In the genomic region with DNA sequence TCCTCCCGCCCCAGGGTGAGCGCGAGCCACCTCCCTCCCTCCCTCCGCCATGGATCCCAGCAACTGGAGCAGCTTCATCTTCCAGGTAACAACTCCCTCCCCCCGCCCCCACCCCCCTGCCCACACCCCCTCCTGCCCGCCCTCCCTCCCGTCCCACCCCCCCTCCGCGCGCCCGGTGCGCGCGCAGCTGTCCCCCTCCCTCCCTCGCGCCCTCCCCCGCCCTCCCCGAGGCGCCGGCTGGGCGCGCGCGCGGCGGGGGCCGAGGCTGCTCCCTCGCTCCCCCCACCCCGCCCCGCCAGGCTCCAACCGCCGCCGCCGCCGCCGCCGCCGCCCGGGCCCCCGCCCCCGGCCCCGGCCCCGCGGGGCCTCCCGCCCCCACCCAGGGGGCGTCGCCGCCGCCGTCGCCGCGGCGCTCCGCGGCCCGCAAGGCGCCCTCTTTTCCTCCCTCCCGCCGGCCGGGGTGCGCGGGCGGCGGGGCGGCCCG, we compare ENCODE assay signal across 8 cellular contexts. TPM values are rescaled to one million over a fixed set of nuclear protein-coding genes. Genes with fewer than 3 reads are reported as not detected.
DNase-seq lines count a peak whose midpoint lies in the region; ATAC-seq and TF ChIP-seq lines count a peak whose summit lies in the region.

Gene MAZ (plus strand): TSS at position 434 of the 484 bp plus-strand sequence. CDS start 173 bp downstream, outside the sequence.

- peak; percentile 90 for DNase-seq in SK-N-SH
- DNase-seq in NCI-H1436 (lab: John Stamatoyannopoulos, UW) = peak; percentile 93
- DNase-seq in activated T-helper 1 cell treated with anti-CD3 and anti-CD28 coated beads, Interleukin-12 subunit alpha, Interleukin-12 subunit beta, Interleukin-2, Interleukin-4 antibody, amounts not matched to agents 30 ng/mL and 10 ng/mL and 1 ng/mL, durations not matched to agents 14 hours and 24 hours and 36 hours (ENCODE audit: low spot score) = peak; percentile 67
- DNase-seq in fibroblast of the aortic adventitia (ENCODE audit: low read depth) = no peak

- H3K4me1 ChIP-seq in SK-N-SH (ENCODE audit: control insufficient read depth in 1 of 2, insufficient read depth in 2 of 2, low read depth in 1 of 2, low read length in 1 of 2) = peaks cover 25 to 42% of the 10 kb centered on the region in 2 experiments
- peaks cover 43% of the 10 kb centered on the region for H3K4me1 ChIP-seq in neuron (ENCODE audit: insufficient read depth, low read length)

- intact Hi-C loops in activated T-helper 1 cell treated with anti-CD3 and anti-CD28 coated beads, Interleukin-12 subunit alpha, Interleukin-12 subunit beta, Interleukin-2, Interleukin-4 antibody, amounts not matched to agents 30 ng/mL and 10 ng/mL and 1 ng/mL, durations not matched to agents 14 hours and 24 hours and 36 hours (cut with micrococcal nuclease) = loop anchor here (5.0 kb wide), 9 partner anchors 59 to 984 kb away; partner anchors contain the start of genes ALDOA, ATXN2L, C16orf54 and C16orf92

- H3K9me2 ChIP-seq in SK-N-SH = no peaks in the 10 kb centered on the region

- H3K4me3 ChIP-seq in SK-N-SH (ENCODE audit: low read depth in 2 of 2, low read length in 1 of 2) = peak within 1 kb of the TSS; percentile 76 to 88
- H3K4me3 ChIP-seq in fibroblast of the aortic adventitia (ENCODE audit: low read depth, low read length) = peak within 1 kb of the TSS; percentile 93
- H3K4me3 ChIP-seq in neuron (ENCODE audit: low read length) = peak within 1 kb of the TSS; percentile 78

- CTCF ChIA-PET in SK-N-SH (lab: Yijun Ruan, JAX) = interaction anchor here (1.3 to 2.5 kb wide), 3 partner anchors 10 to 49 kb away, joined by 3 to 10 read pairs (median 3); no protein-coding TSS in a partner anchor

- 3% methylated on average over 21 of the region's 67 CpGs for WGBS in SK-N-SH (ENCODE audit: low lambda C conversion rate)

- TF ChIP-seq CTCF in SK-N-SH (IDR thresholded peaks at IDR 0.05) (no peak), fibroblast of the aortic adventitia (IDR thresholded peaks at IDR 0.05; ENCODE audit: insufficient read depth, low read length) (no peak)

- H3K9ac ChIP-seq in SK-N-SH = peak within 1 kb of the TSS; percentile 95

- TF ChIP-seq RAD21 in SK-N-SH (IDR thresholded peaks at IDR 0.05; ENCODE audit: low read length) = no peak

- POLR2A ChIA-PET in SK-N-SH (lab: Yijun Ruan, JAX) = interaction anchor here (0.6 to 1.3 kb wide), 4 partner anchors 10 to 42 kb away, joined by 3 to 5 read pairs (median 4); partner anchors contain the start of gene PAGR1

- H3K27ac Mint-ChIP-seq in activated T-helper 1 cell treated with anti-CD3 and anti-CD28 coated beads, Interleukin-12 subunit alpha, Interleukin-12 subunit beta, Interleukin-2, Interleukin-4 antibody, amounts not matched to agents 30 ng/mL and 10 ng/mL and 1 ng/mL, durations not matched to agents 14 hours and 24 hours and 36 hours = peak within 1 kb of the TSS; percentile 100

- H3F3A ChIP-seq in SK-N-SH (replicated peaks; ENCODE audit: insufficient read depth) = peaks cover 49% of the 10 kb centered on the region

- H3K4me2 ChIP-seq in SK-N-SH = peak within 1 kb of the TSS; percentile 97

- H3K36me3 Mint-ChIP-seq in activated T-helper 1 cell treated with anti-CD3 and anti-CD28 coated beads, Interleukin-12 subunit alpha, Interleukin-12 subunit beta, Interleukin-2, Interleukin-4 antibody, amounts not matched to agents 30 ng/mL and 10 ng/mL and 1 ng/mL, durations not matched to agents 14 hours and 24 hours and 36 hours (ENCODE audit: low read depth) = peaks cover 50% of the 10 kb centered on the region

- peaks cover 36% of the 10 kb centered on the region for H3K79me2 ChIP-seq in SK-N-SH (ENCODE audit: insufficient read depth)

- no peaks in the 10 kb centered on the region for H3K27me3 ChIP-seq in SK-N-SH (ENCODE audit: insufficient read depth)
- H3K27me3 ChIP-seq in neuron (ENCODE audit: insufficient read depth, low read length) = no peaks in the 10 kb centered on the region

- peaks cover 15% of the 10 kb centered on the region for H4K20me1 ChIP-seq in SK-N-SH (ENCODE audit: insufficient read depth)

- H3K4me1 Mint-ChIP-seq in activated T-helper 1 cell treated with anti-CD3 and anti-CD28 coated beads, Interleukin-12 subunit alpha, Interleukin-12 subunit beta, Interleukin-2, Interleukin-4 antibody, amounts not matched to agents 30 ng/mL and 10 ng/mL and 1 ng/mL, durations not matched to agents 14 hours and 24 hours and 36 hours (ENCODE audit: low read depth) = peaks cover 48% of the 10 kb centered on the region

- TF ChIP-seq EP300 in SK-N-SH (IDR thresholded peaks at IDR 0.05; ENCODE audit: borderline replicate concordance in 1 of 2, low read depth in 1 of 2, low read length in 1 of 2) = no peak

- H3K9me3 ChIP-seq in SK-N-SH (no peaks in the 10 kb centered on the region), neuron (ENCODE audit: low read length) (no peaks in the 10 kb centered on the region)

- H2AFZ ChIP-seq in SK-N-SH (ENCODE audit: low read depth) (no peak within 1 kb of the TSS), neuron (ENCODE audit: low read depth, low read length) (no peak within 1 kb of the TSS)

- peak within 1 kb of the TSS; percentile 89 to 93 for H3K27ac ChIP-seq in SK-N-SH (ENCODE audit: low read depth in 2 of 2, low read length in 1 of 2)

- ATAC-seq in SK-N-SH treated with all-trans-retinoic acid at 6 μM for 48 hours (no peak), HG03457 (IDR thresholded peaks at IDR 0.05; ENCODE audit: unreplicated experiment) (no peak), HG02938 (IDR thresholded peaks at IDR 0.05; ENCODE audit: unreplicated experiment) (no peak)

- H3K4me3 Mint-ChIP-seq in activated T-helper 1 cell treated with anti-CD3 and anti-CD28 coated beads, Interleukin-12 subunit alpha, Interleukin-12 subunit beta, Interleukin-2, Interleukin-4 antibody, amounts not matched to agents 30 ng/mL and 10 ng/mL and 1 ng/mL, durations not matched to agents 14 hours and 24 hours and 36 hours = peak within 1 kb of the TSS; percentile 100

- H3K36me3 ChIP-seq in SK-N-SH (replicated peaks in 1 of 2; ENCODE audit: control insufficient read depth in 1 of 2, insufficient read depth in 2 of 2, low read length in 1 of 2) = peaks cover 22 to 29% of the 10 kb centered on the region in 2 experiments
- H3K36me3 ChIP-seq in neuron (ENCODE audit: insufficient read depth, low read length) = peaks cover 41% of the 10 kb centered on the region

- no peaks in the 10 kb centered on the region for H3K27me3 Mint-ChIP-seq in activated T-helper 1 cell treated with anti-CD3 and anti-CD28 coated beads, Interleukin-12 subunit alpha, Interleukin-12 subunit beta, Interleukin-2, Interleukin-4 antibody, amounts not matched to agents 30 ng/mL and 10 ng/mL and 1 ng/mL, durations not matched to agents 14 hours and 24 hours and 36 hours (ENCODE audit: insufficient read depth)

- H3K9me3 Mint-ChIP-seq in activated T-helper 1 cell treated with anti-CD3 and anti-CD28 coated beads, Interleukin-12 subunit alpha, Interleukin-12 subunit beta, Interleukin-2, Interleukin-4 antibody, amounts not matched to agents 30 ng/mL and 10 ng/mL and 1 ng/mL, durations not matched to agents 14 hours and 24 hours and 36 hours = no peaks in the 10 kb centered on the region

TF ChIP-seq in SK-N-SH, 30 proteins besides CTCF, POLR2A, EP300 and RAD21:
- TF ChIP-seq RCOR1 (IDR thresholded peaks at IDR 0.05; ENCODE audit: low read length) = no peak
- TF ChIP-seq NRF1 (IDR thresholded peaks at IDR 0.05; ENCODE audit: low read depth, low read length) = no peak
- no peak for TF ChIP-seq POLR2AphosphoS5 (IDR thresholded peaks at IDR 0.05; ENCODE audit: low read depth, low read length)
- TF ChIP-seq TEAD4 (IDR thresholded peaks at IDR 0.05; ENCODE audit: borderline replicate concordance, insufficient read depth) = no peak
- TF ChIP-seq FOSL2 (IDR thresholded peaks at IDR 0.05; ENCODE audit: borderline replicate concordance, low read depth) = no peak
- no peak for TF ChIP-seq NFIC (IDR thresholded peaks at IDR 0.05; ENCODE audit: borderline replicate concordance)
- peak; percentile 4 for TF ChIP-seq CHD2 (IDR thresholded peaks at IDR 0.05; ENCODE audit: low read length, partially characterized antibody)
- no peak for TF ChIP-seq MXI1 (IDR thresholded peaks at IDR 0.05; ENCODE audit: low read depth, low read length)

TF ChIP-seq in SK-N-SH treated with all-trans-retinoic acid at 6 μM for 48 hours, 23 proteins besides CTCF, POLR2A, EP300 and RAD21 (continues in another document):
- TF ChIP-seq TCF4 (CRISPR knock-in tag; IDR thresholded peaks at IDR 0.05; ENCODE audit: borderline replicate concordance) (no peak), CSDC2 (CRISPR knock-in tag; IDR thresholded peaks at IDR 0.05) (no peak), GLIS3 (CRISPR knock-in tag; IDR thresholded peaks at IDR 0.05) (no peak), ZNF70 (CRISPR knock-in tag; IDR thresholded peaks at IDR 0.05) (no peak), BACH2 (CRISPR knock-in tag; IDR thresholded peaks at IDR 0.05; ENCODE audit: borderline replicate concordance) (no peak), ESRRG (CRISPR knock-in tag; IDR thresholded peaks at IDR 0.05) (no peak)
- TF ChIP-seq, protein P1, sequence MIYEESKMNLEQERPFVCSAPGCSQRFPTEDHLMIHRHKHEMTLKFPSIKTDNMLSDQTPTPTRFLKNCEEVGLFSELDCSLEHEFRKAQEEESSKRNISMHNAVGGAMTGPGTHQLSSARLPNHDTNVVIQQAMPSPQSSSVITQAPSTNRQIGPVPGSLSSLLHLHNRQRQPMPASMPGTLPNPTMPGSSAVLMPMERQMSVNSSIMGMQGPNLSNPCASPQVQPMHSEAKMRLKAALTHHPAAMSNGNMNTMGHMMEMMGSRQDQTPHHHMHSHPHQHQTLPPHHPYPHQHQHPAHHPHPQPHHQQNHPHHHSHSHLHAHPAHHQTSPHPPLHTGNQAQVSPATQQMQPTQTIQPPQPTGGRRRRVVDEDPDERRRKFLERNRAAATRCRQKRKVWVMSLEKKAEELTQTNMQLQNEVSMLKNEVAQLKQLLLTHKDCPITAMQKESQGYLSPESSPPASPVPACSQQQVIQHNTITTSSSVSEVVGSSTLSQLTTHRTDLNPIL (CRISPR knock-in tag; IDR thresholded peaks at IDR 0.05; ENCODE audit: low read depth) = no peak

RNA-seq across cellular contexts. Expression of gene MAZ, which starts in this region (rescaled TPM):
- 117 and 163 TPM in 2 replicates for polyA plus RNA-seq in SK-N-SH (2012; rRNA removed)
- polyA plus RNA-seq in SK-N-SH (2012; cell fraction: cytosol; rRNA removed) = 77.9 and 147 TPM in 2 replicates
- 131 and 155 TPM in 2 replicates for polyA plus RNA-seq in SK-N-SH (2012; cell fraction: nucleus; rRNA removed)
- total RNA-seq in activated T-helper 1 cell treated with anti-CD3 and anti-CD28 coated beads, Interleukin-12 subunit alpha, Interleukin-12 subunit beta, Interleukin-2, Interleukin-4 antibody, amounts not matched to agents 30 ng/mL and 10 ng/mL and 1 ng/mL, durations not matched to agents 14 hours and 24 hours and 36 hours = 365 and 380 TPM in 2 replicates
- total RNA-seq in fibroblast of the aortic adventitia (ENCODE audit: low replicate concordance) = 74.0 and 159 TPM in 2 replicates
